Comparison of ENCODE assay signal across 8 cellular contexts in the genomic region with DNA sequence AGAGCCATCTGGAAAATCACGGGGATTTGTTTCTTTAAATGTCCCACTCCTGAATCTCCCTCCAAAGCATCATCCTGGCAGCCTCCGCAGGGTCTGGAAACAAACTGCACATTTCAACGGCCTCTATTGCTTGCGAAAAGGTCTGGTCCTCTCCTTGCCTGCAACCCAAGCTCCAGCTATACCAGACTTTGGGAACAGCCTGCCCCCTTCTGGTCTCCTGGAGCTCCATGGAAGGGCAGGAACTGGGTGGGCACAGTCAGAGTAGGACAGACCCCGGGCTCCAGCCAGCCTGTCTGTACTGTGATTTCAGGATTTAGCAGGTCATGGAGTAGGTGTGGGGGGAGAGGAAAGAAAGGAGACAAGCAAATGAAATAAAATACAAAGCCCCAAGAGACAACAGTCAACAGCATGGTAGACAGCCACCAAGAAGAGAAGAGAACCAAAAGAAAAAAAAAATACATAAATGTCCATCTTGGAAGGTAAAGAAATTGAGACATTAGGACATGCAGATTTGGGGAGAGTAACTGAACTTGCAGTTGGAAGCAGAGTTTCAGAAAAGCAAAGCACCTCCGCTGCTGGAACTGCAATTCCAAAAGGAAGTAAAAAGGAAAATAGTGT. TPM values are rescaled to one million over a fixed set of nuclear protein-coding genes. Genes with fewer than 3 reads are reported as not detected.
DNase-seq lines count a peak whose midpoint lies in the region; TF ChIP-seq lines count a peak whose summit lies in the region.

No MANE protein-coding gene starts in this region.

- H3K4me3 ChIP-seq in neutrophil (ENCODE audit: low read depth in 1 of 2, low read length in 1 of 2), result peak overlapping the region in 1 of 2 experiments; percentile 82

- H3K27me3 Mint-ChIP-seq in activated naive CD4-positive, alpha-beta T cell treated with anti-CD3 and anti-CD28 coated beads for 36 hours (ENCODE audit: low read depth), result peaks cover 2% of the 10 kb centered on the region

- H3K36me3 ChIP-seq in neutrophil, result no peaks in the 10 kb centered on the region

- no peak overlapping the region for H3K27ac Mint-ChIP-seq in activated naive CD4-positive, alpha-beta T cell treated with anti-CD3 and anti-CD28 coated beads for 36 hours

- H3K27me3 ChIP-seq in neutrophil, result peaks cover 3% of the 10 kb centered on the region

- no peaks in the 10 kb centered on the region for H3K9me3 Mint-ChIP-seq in activated naive CD4-positive, alpha-beta T cell treated with anti-CD3 and anti-CD28 coated beads for 36 hours

- intact Hi-C loops in activated naive CD4-positive, alpha-beta T cell treated with anti-CD3 and anti-CD28 coated beads for 36 hours (cut with micrococcal nuclease), result loop anchor here (1.0 to 5.0 kb wide), 6 partner anchors 52 to 606 kb away; no protein-coding TSS in a partner anchor

- peak overlapping the region; percentile 14 for H3K27ac ChIP-seq in neutrophil

- no peaks in the 10 kb centered on the region for H3K9me3 ChIP-seq in neutrophil

- H3K4me3 Mint-ChIP-seq in activated naive CD4-positive, alpha-beta T cell treated with anti-CD3 and anti-CD28 coated beads for 36 hours, result peak overlapping the region; percentile 10

- DNase-seq in activated gamma-delta T cell treated with Interleukin-2 at 50 U/mL for 16 hours (peak; percentile 29), activated gamma-delta T cell (lab: John Stamatoyannopoulos, UW) (no peak), NCI-H748 treated with DMSO at 0.1 percent for 48 hours (lab: John Stamatoyannopoulos, UW) (peak; percentile 21), glomerular endothelial cell (ENCODE audit: extremely low read depth, low read depth, low spot score) (peak; percentile 7), A172 (ENCODE audit: low spot score) (no peak)
- peak; percentile 80 for DNase-seq in activated naive CD4-positive, alpha-beta T cell treated with anti-CD3 and anti-CD28 coated beads for 36 hours
- no peak for DNase-seq in effector CD8-positive, alpha-beta T cell (lab: John Stamatoyannopoulos, UW)

- peaks cover 42% of the 10 kb centered on the region for H3K4me1 Mint-ChIP-seq in activated naive CD4-positive, alpha-beta T cell treated with anti-CD3 and anti-CD28 coated beads for 36 hours (ENCODE audit: low read depth)

- peaks cover 42 to 56% of the 10 kb centered on the region in 2 experiments for H3K4me1 ChIP-seq in neutrophil (ENCODE audit: control insufficient read depth in 1 of 2, insufficient read depth in 1 of 2, low read depth in 1 of 2, low read length in 1 of 2)

- peaks cover 4% of the 10 kb centered on the region for H3K36me3 Mint-ChIP-seq in activated naive CD4-positive, alpha-beta T cell treated with anti-CD3 and anti-CD28 coated beads for 36 hours (ENCODE audit: low read depth)

- CTCF ChIA-PET in activated naive CD4-positive, alpha-beta T cell treated with anti-CD3 and anti-CD28 coated beads for 36 hours (lab: Charles Lee), result interaction anchor here (0.6 to 4.0 kb wide), 17 partner anchors 12 to 604 kb away, joined by 3 to 30 read pairs (median 3); no protein-coding TSS in a partner anchor

- TF ChIP-seq CTCF in neutrophil (IDR thresholded peaks at IDR 0.05), result peak; percentile 53

RNA-seq across cellular contexts. Expression of a gene that starts 2.7 kb away (rescaled TPM):
- total RNA-seq in activated naive CD4-positive, alpha-beta T cell treated with anti-CD3 and anti-CD28 coated beads for 36 hours, result 1 to 10 TPM; 3.3 to 4.5 TPM
- total RNA-seq in glomerular endothelial cell, result 5.6 and 6.0 TPM in 2 replicates
- total RNA-seq in A172 (2014; rRNA removed; shearing (Covaris generic)), result not detected in 2 replicates

Comparison
In these comparisons a context has a peak if more than half of its experiments do, and no peak if none do; other contexts are left out.
1. DNase-seq: peak in activated gamma-delta T cell treated with Interleukin-2 at 50 U/mL for 16 hours (single experiment), NCI-H748 treated with DMSO at 0.1 percent for 48 hours (single experiment), activated naive CD4-positive, alpha-beta T cell treated with anti-CD3 and anti-CD28 coated beads for 36 hours (single experiment) and glomerular endothelial cell (single experiment); none in activated gamma-delta T cell (single experiment), A172 (single experiment) and effector CD8-positive, alpha-beta T cell (single experiment).